Comparison of ENCODE assay signal across 16 cellular contexts in the genomic region with DNA sequence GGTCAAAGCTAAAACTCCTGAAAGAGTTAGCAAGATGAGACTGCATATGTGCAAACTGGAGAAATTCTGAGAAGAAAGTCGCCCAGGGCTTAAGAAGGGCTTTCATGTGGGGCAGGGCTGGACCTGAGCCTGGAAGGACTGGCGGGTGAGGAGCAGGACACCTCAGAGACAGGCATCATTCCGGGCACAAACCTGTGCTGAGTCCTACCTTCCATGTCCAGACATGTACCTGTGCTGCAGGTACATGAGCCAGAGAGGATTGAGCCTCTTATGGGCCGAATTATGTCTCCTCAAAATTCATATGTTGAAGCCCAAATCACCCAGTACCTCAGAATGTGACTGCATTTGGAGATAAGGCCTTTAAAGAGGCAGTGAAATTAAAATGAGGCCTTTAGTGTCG.
"Had no signal": no experiment of that assay in that cellular context is flagged by ENCODE, and none has a peak within 500 bp of the region (broad histone marks: within the 10 kb centered on the region; RNA-seq: fewer than 3 reads in every experiment).

No MANE protein-coding gene starts in this region.

- H3K36me3 ChIP-seq: brain microvascular endothelial cell, esophagus muscularis mucosa, thoracic aorta had no signal

- H3K27me3 ChIP-seq: brain microvascular endothelial cell, esophagus muscularis mucosa had no signal

- H3K9me3 Mint-ChIP-seq: effector memory CD8-positive, alpha-beta T cell; neural crest cell had no signal

- H3K27ac Mint-ChIP-seq: effector memory CD8-positive, alpha-beta T cell had no signal

- H3K4me3 Mint-ChIP-seq: effector memory CD8-positive, alpha-beta T cell; neural crest cell had no signal

- ATAC-seq: effector memory CD8-positive, alpha-beta T cell had no signal

- H3K4me1 ChIP-seq: esophagus muscularis mucosa had no signal

- H3K4me3 ChIP-seq: esophagus muscularis mucosa, thoracic aorta had no signal

- H3K27ac ChIP-seq: brain microvascular endothelial cell, esophagus muscularis mucosa, thoracic aorta had no signal

- DNase-seq: activated CD4-positive, alpha-beta T cell treated with anti-CD3 and anti-CD28 coated beads for 1 hour; activated CD4-positive, alpha-beta T cell treated with anti-CD3 and anti-CD28 coated beads, Interleukin-2, amount 50 U/mL, for 4 hours; activated naive CD4-positive, alpha-beta T cell; activated T-cell treated with anti-CD3 and anti-CD28 coated beads for 4 hours; anterior cingulate cortex; brain microvascular endothelial cell; cerebellar nuclear complex; dermis blood vessel endothelial cell; effector memory CD8-positive, alpha-beta T cell; hypothalamus; stimulated activated CD4-positive, alpha-beta T cell treated with anti-CD3 and anti-CD28 coated beads, Interleukin-1b, Interleukin-23, amount 100 ng/mL, for 48 hours; T-helper 1 cell; T1000 had no signal

- H3K9me3 ChIP-seq: esophagus muscularis mucosa, thoracic aorta had no signal
